ENCODE assay signal across 16 cellular contexts in the genomic region with DNA sequence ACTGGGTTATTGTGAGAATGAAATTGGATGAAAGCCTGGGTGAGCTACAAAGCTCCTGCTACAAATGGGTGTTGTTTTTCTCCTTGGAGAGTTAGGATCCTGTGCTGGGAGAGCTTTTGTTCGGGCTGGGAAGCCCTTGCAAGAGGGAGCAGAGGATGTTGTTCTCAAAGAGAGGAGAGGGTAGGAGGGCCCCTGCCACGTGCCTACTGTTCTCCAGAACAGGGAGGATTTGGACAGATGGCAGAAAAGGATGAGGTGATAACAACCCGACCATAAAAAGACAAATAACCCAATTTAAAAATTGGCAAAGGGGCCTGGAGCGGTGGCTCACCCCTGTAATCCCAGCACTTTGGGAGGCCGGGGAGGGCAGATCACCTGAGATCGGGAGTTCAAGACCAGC.
DNase-seq lines count a peak whose midpoint lies in the region; TF ChIP-seq lines count a peak whose summit lies in the region.
"Had no signal": no experiment of that assay in that cellular context is flagged by ENCODE, and none has a peak within 500 bp of the region (broad histone marks: within the 10 kb centered on the region; RNA-seq: fewer than 3 reads in every experiment).

No MANE protein-coding gene starts in this region.

- DNase-seq in DMS 273 (lab: John Stamatoyannopoulos, UW; ENCODE audit: unreplicated experiment) (peak; percentile 63), DMS 273 treated with DMSO at 0.1 percent for 48 hours (lab: John Stamatoyannopoulos, UW) (no peak), COR-L47 (lab: John Stamatoyannopoulos, UW) (peak; percentile 80), NCI-H2171 (lab: John Stamatoyannopoulos, UW) (peak; percentile 36), chondrocyte (ENCODE audit: low spot score) (peak; percentile 25), WERI-Rb-1 (no peak)
- DNase-seq in activated CD4-positive, alpha-beta T cell treated with anti-CD3 and anti-CD28 coated beads, Interleukin-2, amount 10 ng/mL, durations not matched to agents 7 days and 5 days = no peak
- DNase-seq in activated effector memory CD4-positive, alpha-beta T cell treated with Interleukin-2 at 50 U/mL for 16 hours = no peak
- DNase-seq: DMS53, HCEC 1CT, Karpas-422, MM.1S had no signal

- H3K36me3 Mint-ChIP-seq in chondrocyte (ENCODE audit: low read depth) = peaks cover 26% of the 10 kb centered on the region
- H3K36me3 Mint-ChIP-seq in activated CD4-positive, alpha-beta T cell treated with anti-CD3 and anti-CD28 coated beads, Interleukin-2, amount 10 ng/mL, durations not matched to agents 7 days and 5 days (ENCODE audit: low read depth) = no peaks in the 10 kb centered on the region

- H3K36me3 ChIP-seq in WERI-Rb-1 = no peaks in the 10 kb centered on the region
- H3K36me3 ChIP-seq: BLaER1 treated with 17β-estradiol and CSF1 and Interleukin-3, amounts not matched to agents 10 nM and 100 nM; SJSA1 had no signal

- CTCF ChIA-PET in activated CD4-positive, alpha-beta T cell treated with anti-CD3 and anti-CD28 coated beads, Interleukin-2, amount 10 ng/mL, durations not matched to agents 7 days and 5 days (lab: Charles Lee) = no interaction called here

- H3K27me3 Mint-ChIP-seq in chondrocyte (ENCODE audit: low read depth) = no peaks in the 10 kb centered on the region
- H3K27me3 Mint-ChIP-seq in activated CD4-positive, alpha-beta T cell treated with anti-CD3 and anti-CD28 coated beads, Interleukin-2, amount 10 ng/mL, durations not matched to agents 7 days and 5 days = peaks cover 4% of the 10 kb centered on the region

- H3K27ac Mint-ChIP-seq in chondrocyte (ENCODE audit: unreplicated experiment) = no peak overlapping the region
- H3K27ac Mint-ChIP-seq in activated CD4-positive, alpha-beta T cell treated with anti-CD3 and anti-CD28 coated beads, Interleukin-2, amount 10 ng/mL, durations not matched to agents 7 days and 5 days = no peak overlapping the region

- POLR2A ChIA-PET in activated CD4-positive, alpha-beta T cell treated with anti-CD3 and anti-CD28 coated beads, Interleukin-2, amount 10 ng/mL, durations not matched to agents 7 days and 5 days (lab: Charles Lee) = no interaction called here

- H3K27ac ChIP-seq in WERI-Rb-1 = no peak overlapping the region
- H3K27ac ChIP-seq: 22Rv1; BLaER1 treated with 17β-estradiol and CSF1 and Interleukin-3, amounts not matched to agents 10 nM and 100 nM; RWPE1; SJSA1 had no signal

- H3K4me1 Mint-ChIP-seq in chondrocyte (ENCODE audit: low read depth) = no peaks in the 10 kb centered on the region
- peaks cover 3% of the 10 kb centered on the region for H3K4me1 Mint-ChIP-seq in activated CD4-positive, alpha-beta T cell treated with anti-CD3 and anti-CD28 coated beads, Interleukin-2, amount 10 ng/mL, durations not matched to agents 7 days and 5 days

- no peaks in the 10 kb centered on the region for H3K9me3 Mint-ChIP-seq in chondrocyte (ENCODE audit: low read depth)
- no peaks in the 10 kb centered on the region for H3K9me3 Mint-ChIP-seq in activated CD4-positive, alpha-beta T cell treated with anti-CD3 and anti-CD28 coated beads, Interleukin-2, amount 10 ng/mL, durations not matched to agents 7 days and 5 days

- no peak overlapping the region for H3K4me3 Mint-ChIP-seq in chondrocyte (ENCODE audit: unreplicated experiment)
- H3K4me3 Mint-ChIP-seq in activated CD4-positive, alpha-beta T cell treated with anti-CD3 and anti-CD28 coated beads, Interleukin-2, amount 10 ng/mL, durations not matched to agents 7 days and 5 days = no peak overlapping the region

- no peaks in the 10 kb centered on the region for H3K9me3 ChIP-seq in WERI-Rb-1 (ENCODE audit: severe bottlenecking)
- H3K9me3 ChIP-seq: BLaER1 treated with 17β-estradiol and CSF1 and Interleukin-3, amounts not matched to agents 10 nM and 100 nM; SJSA1 had no signal

- no peak overlapping the region for H3K4me3 ChIP-seq in WERI-Rb-1 (ENCODE audit: low read depth, low read length)
- H3K4me3 ChIP-seq: BLaER1 treated with 17β-estradiol and CSF1 and Interleukin-3, amounts not matched to agents 10 nM and 100 nM; SJSA1 had no signal

- H3K27me3 ChIP-seq in WERI-Rb-1 (ENCODE audit: insufficient read depth, low read depth, severe bottlenecking) = no peaks in the 10 kb centered on the region
- H3K27me3 ChIP-seq: BLaER1 treated with 17β-estradiol and CSF1 and Interleukin-3, amounts not matched to agents 10 nM and 100 nM; SJSA1 had no signal

- no peak for TF ChIP-seq CTCF in chondrocyte (IDR thresholded peaks at IDR 0.05)
- TF ChIP-seq CTCF in WERI-Rb-1 (IDR thresholded peaks at IDR 0.05; ENCODE audit: low read depth, low read length) = no peak

Comparison
In these comparisons a context has a peak if more than half of its experiments do, and no peak if none do; other contexts are left out.
1. DNase-seq: peak in DMS 273 (single experiment), COR-L47 (single experiment), NCI-H2171 (single experiment) and chondrocyte (single experiment); none in DMS 273 treated with DMSO at 0.1 percent for 48 hours (single experiment), activated CD4-positive, alpha-beta T cell treated with anti-CD3 and anti-CD28 coated beads, Interleukin-2, amount 10 ng/mL, durations not matched to agents 7 days and 5 days (single experiment), WERI-Rb-1 (single experiment) and activated effector memory CD4-positive, alpha-beta T cell treated with Interleukin-2 at 50 U/mL for 16 hours (single experiment).